8 cellular contexts compared by ENCODE assay signal in genomic region chr1:150196411-150196810, GRCh38.
"Had no signal": no experiment of that assay in that cellular context is flagged by ENCODE, and none has a peak within 500 bp of the region (broad histone marks: within the 10 kb centered on the region; RNA-seq: fewer than 3 reads in every experiment).

No MANE protein-coding gene starts in this region.

- H3K36me3 ChIP-seq: HAP-1 had no signal

- H3K4me1 Mint-ChIP-seq: IgD-negative memory B cell had no signal

- H3K9ac ChIP-seq: GM23248 had no signal

- H3K4me3 ChIP-seq: GM23248, HAP-1 had no signal

- H3K9me3 Mint-ChIP-seq: IgD-negative memory B cell had no signal

- H3K27ac ChIP-seq: GM23248, HL-60 had no signal

- H2AFZ ChIP-seq: GM23248 had no signal

- FAIRE-seq: HepG2 had no signal

- ATAC-seq: HCT116, HepG2 had no signal

- H3K27ac Mint-ChIP-seq: IgD-negative memory B cell had no signal

- H3K4me1 ChIP-seq: HAP-1 had no signal

- DNase-seq: GM23248, H7, KBM-7 had no signal
